ENCODE assay signal across 15 cellular contexts in the genomic region with DNA sequence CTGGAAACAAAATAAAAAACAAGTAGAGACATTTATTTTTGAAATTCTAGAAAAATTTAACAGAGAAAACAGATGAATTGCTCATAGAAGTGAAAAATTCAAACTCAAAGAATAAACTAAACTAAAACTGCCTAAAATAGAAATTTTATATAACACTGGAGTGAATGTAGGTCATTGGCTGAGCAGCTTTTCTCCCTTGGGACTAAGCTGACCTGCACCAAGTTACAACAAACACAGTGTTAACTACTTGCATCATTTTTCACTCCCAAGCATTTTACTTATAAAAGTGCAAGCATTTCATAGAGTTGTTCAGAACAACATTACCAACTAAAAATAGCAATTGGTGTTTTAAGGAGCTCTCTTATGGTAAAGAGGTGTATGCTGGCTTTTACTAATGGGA.
"Had no signal": no experiment of that assay in that cellular context is flagged by ENCODE, and none has a peak within 500 bp of the region (broad histone marks: within the 10 kb centered on the region; RNA-seq: fewer than 3 reads in every experiment).

No MANE protein-coding gene starts in this region.

- H3K27me3 ChIP-seq: colonic mucosa, sigmoid colon, upper lobe of right lung had no signal

- ATAC-seq: mucosa of descending colon, natural killer cell, upper lobe of right lung had no signal

- H3K4me3 ChIP-seq: colonic mucosa, lung, mucosa of descending colon, prostate gland, sigmoid colon, upper lobe of right lung had no signal

- H3K27ac ChIP-seq: colonic mucosa, prostate gland, sigmoid colon, upper lobe of right lung had no signal

- DNase-seq: activated CD4-positive, alpha-beta T cell treated with anti-CD3 and anti-CD28 coated beads, Interleukin-2, amount 50 U/mL, for 1 hour; activated effector memory CD4-positive, alpha-beta T cell treated with Interleukin-2 at 50 U/mL for 16 hours; activated T-cell treated with anti-CD3 and anti-CD28 coated beads for 4 hours; amniotic stem cell; colonic mucosa; hippocampal formation; mucosa of descending colon; natural killer cell; sigmoid colon; stimulated activated CD4-positive, alpha-beta T cell treated with anti-CD3 and anti-CD28 coated beads, Interleukin-12 subunit alpha, Interleukin-12 subunit beta, amount 100 ng/mL, for 4 hours; stimulated activated naive CD4-positive, alpha-beta T cell treated with Interleukin-2 at 50 U/mL for 16 hours; SW 1271; upper lobe of right lung had no signal

- H3K9me3 ChIP-seq: colonic mucosa, mucosa of descending colon, prostate gland, sigmoid colon, upper lobe of right lung had no signal

- H3K4me1 ChIP-seq: colonic mucosa, prostate gland had no signal
